Comparison of ENCODE assay signal across 8 cellular contexts in the genomic region with DNA sequence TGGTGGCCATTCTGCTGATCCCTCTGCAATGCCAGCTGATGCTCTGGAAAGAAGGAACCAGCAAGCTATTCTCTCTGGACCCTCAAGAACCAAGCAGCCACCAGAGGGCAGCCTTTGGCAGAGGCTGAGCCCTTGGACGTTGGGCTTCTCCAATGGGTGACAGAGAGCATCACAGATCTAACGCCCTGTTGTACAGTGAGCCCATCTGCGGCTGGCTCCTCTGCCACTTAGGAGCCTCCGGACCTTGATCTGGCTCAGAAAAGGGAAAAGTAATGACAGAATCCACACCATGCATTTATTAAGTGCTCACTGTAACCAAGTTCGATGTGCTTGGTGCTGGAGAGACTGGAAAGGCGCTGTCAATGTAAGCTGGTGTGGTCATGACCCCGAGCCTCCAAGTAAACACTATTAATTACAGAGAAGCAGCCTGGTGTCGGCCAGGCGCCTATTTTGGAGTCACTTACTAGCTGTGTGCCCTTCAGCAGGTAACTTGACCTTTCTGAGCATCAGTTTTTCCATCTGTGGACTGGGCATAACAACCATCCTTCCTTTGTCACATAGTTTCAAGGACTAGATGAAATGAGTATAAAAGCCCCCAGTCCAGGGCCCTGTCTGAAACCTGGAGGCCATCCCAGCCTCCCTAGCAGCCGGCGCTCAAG. TPM values are rescaled to one million over a fixed set of nuclear protein-coding genes. Genes with fewer than 3 reads are reported as not detected.
DNase-seq lines count a peak whose midpoint lies in the region; ATAC-seq and TF ChIP-seq lines count a peak whose summit lies in the region.

No MANE protein-coding gene starts in this region.

- in situ Hi-C loops in transverse colon (cut with MboI; ENCODE audit: low pct_ligation_motif_present in 1 of 4, low pct_unique_long_range_greater_than_20kb in 1 of 4, low sequenced_read_pairs in 3 of 4): loop anchor here in 2 of 4 donors (10.0 kb wide), 1 partner anchor 109 kb away; no protein-coding TSS in a partner anchor

- H3K36me3 ChIP-seq in trophoblast cell (ENCODE audit: control insufficient read depth in 1 of 2, insufficient read depth in 2 of 2, low read length in 2 of 2): peaks cover 9 to 10% of the 10 kb centered on the region in 2 experiments
- peaks cover 0 to 12% (median 5%) of the 10 kb centered on the region in 4 donors for H3K36me3 ChIP-seq in transverse colon

- no CpG with 5 or more reads among the region's 11 CpGs for WGBS in trophoblast cell (ENCODE audit: extremely low coverage, insufficient coverage, insufficient read length)
- WGBS in transverse colon (ENCODE audit: low coverage in 1 of 2), 2 donors: 66% methylated on average over 11 of the region's 11 CpGs; no CpG with 5 or more reads in 1 of the 2 donors

- no peak overlapping the region for H2AFZ ChIP-seq in trophoblast cell (ENCODE audit: insufficient read depth, low read length, poor library complexity)

- no peak overlapping the region for H4K91ac ChIP-seq in trophoblast cell (ENCODE audit: low read depth, low read length)

- no peak overlapping the region for H2BK5ac ChIP-seq in trophoblast cell (ENCODE audit: low read depth, low read length, poor library complexity)

- H3K27ac Mint-ChIP-seq in activated naive CD4-positive, alpha-beta T cell treated with anti-CD3 and anti-CD28 coated beads, Interleukin-2, amount 10 ng/mL, durations not matched to agents 7 days and 5 days: peak overlapping the region; percentile 12

- H3K4ac ChIP-seq in trophoblast cell (ENCODE audit: low read depth, low read length): no peak overlapping the region

- DNase-seq in GM04503 (ENCODE audit: low read depth): peak; percentile 42
- DNase-seq in NCI-H1417 (lab: John Stamatoyannopoulos, UW): peak; percentile 76 to 89 (median 80)
- DNase-seq in SKM-1 (lab: John Stamatoyannopoulos, UW; ENCODE audit: unreplicated experiment): peak; percentile 23
- DNase-seq in activated naive CD4-positive, alpha-beta T cell treated with anti-CD3 and anti-CD28 coated beads, Interleukin-2, amount 10 ng/mL, durations not matched to agents 7 days and 5 days: peak; percentile 90
- DNase-seq in glomerular visceral epithelial cell (ENCODE audit: extremely low spot score): peak; percentile 76
- DNase-seq in trophoblast cell: peak; percentile 89 to 94
- peak; percentile 90 for DNase-seq in transverse colon

- no peaks in the 10 kb centered on the region for H3K79me2 ChIP-seq in trophoblast cell (ENCODE audit: control insufficient read depth, insufficient read depth, low read length, poor library complexity)

- ATAC-seq in GM21723 (IDR thresholded peaks at IDR 0.05; ENCODE audit: unreplicated experiment): no peak

- TF ChIP-seq EP300 in transverse colon (IDR thresholded peaks at IDR 0.05; ENCODE audit: low read depth): no peak

- H3K27me3 ChIP-seq in trophoblast cell (ENCODE audit: insufficient read depth, low read length) (no peaks in the 10 kb centered on the region), transverse colon (no peaks in the 10 kb centered on the region)

- no peak overlapping the region for H3K14ac ChIP-seq in trophoblast cell (ENCODE audit: low read length)

- H3K4me3 Mint-ChIP-seq in activated naive CD4-positive, alpha-beta T cell treated with anti-CD3 and anti-CD28 coated beads, Interleukin-2, amount 10 ng/mL, durations not matched to agents 7 days and 5 days: no peak overlapping the region

- H4K12ac ChIP-seq in trophoblast cell (ENCODE audit: low read depth, low read length): no peak overlapping the region

- H3K4me1 ChIP-seq in trophoblast cell (ENCODE audit: control insufficient read depth in 1 of 2, insufficient read depth in 2 of 2, low read length in 2 of 2) (peaks cover 2 to 6% of the 10 kb centered on the region in 2 experiments), transverse colon (peaks cover 12 to 43% (median 25%) of the 10 kb centered on the region in 4 donors)

- no peaks in the 10 kb centered on the region for H3K79me1 ChIP-seq in trophoblast cell (ENCODE audit: low read length)

- H3K23ac ChIP-seq in trophoblast cell (ENCODE audit: low read length): no peak overlapping the region

- no peak overlapping the region for H3K9ac ChIP-seq in trophoblast cell (ENCODE audit: low read length)

- H3K18ac ChIP-seq in trophoblast cell (ENCODE audit: low read length): no peak overlapping the region

- no peak overlapping the region for H2BK120ac ChIP-seq in trophoblast cell (ENCODE audit: insufficient read depth, low read length, poor library complexity)

- H3K9me3 ChIP-seq in trophoblast cell (ENCODE audit: insufficient read depth, low read depth, low read length) (no peaks in the 10 kb centered on the region), transverse colon (no peaks in the 10 kb centered on the region)

- no peak overlapping the region for H3K4me2 ChIP-seq in trophoblast cell (ENCODE audit: low read length)

- H3K36me3 Mint-ChIP-seq in activated naive CD4-positive, alpha-beta T cell treated with anti-CD3 and anti-CD28 coated beads, Interleukin-2, amount 10 ng/mL, durations not matched to agents 7 days and 5 days: peaks cover 62% of the 10 kb centered on the region

- H3K27me3 Mint-ChIP-seq in activated naive CD4-positive, alpha-beta T cell treated with anti-CD3 and anti-CD28 coated beads, Interleukin-2, amount 10 ng/mL, durations not matched to agents 7 days and 5 days: no peaks in the 10 kb centered on the region

- H3K27ac ChIP-seq in trophoblast cell (ENCODE audit: low read depth, low read length) (no peak overlapping the region), transverse colon (peak overlapping the region; percentile 49 to 88 (median 84))

- no peak overlapping the region for H2BK12ac ChIP-seq in trophoblast cell (ENCODE audit: low read length)

- no peaks in the 10 kb centered on the region for H3K9me3 Mint-ChIP-seq in activated naive CD4-positive, alpha-beta T cell treated with anti-CD3 and anti-CD28 coated beads, Interleukin-2, amount 10 ng/mL, durations not matched to agents 7 days and 5 days

- H3K4me3 ChIP-seq in trophoblast cell (ENCODE audit: low read depth, low read length) (no peak overlapping the region), transverse colon (no peak overlapping the region)

- TF ChIP-seq CTCF in transverse colon (IDR thresholded peaks at IDR 0.05): peak; percentile 78 to 86 (median 80)

- CTCF ChIA-PET in activated naive CD4-positive, alpha-beta T cell treated with anti-CD3 and anti-CD28 coated beads, Interleukin-2, amount 10 ng/mL, durations not matched to agents 7 days and 5 days (lab: Charles Lee): interaction anchor here (0.5 to 7.8 kb wide), 22 partner anchors 9 to 114 kb away, joined by 3 to 122 read pairs (median 6); no protein-coding TSS in a partner anchor

- no peak for TF ChIP-seq POLR2A in transverse colon (IDR thresholded peaks at IDR 0.05)

- peaks cover 36% of the 10 kb centered on the region for H3K4me1 Mint-ChIP-seq in activated naive CD4-positive, alpha-beta T cell treated with anti-CD3 and anti-CD28 coated beads, Interleukin-2, amount 10 ng/mL, durations not matched to agents 7 days and 5 days

- H2AK5ac ChIP-seq in trophoblast cell (ENCODE audit: low read length): no peak overlapping the region

- intact Hi-C loops in transverse colon (cut with DNase I; ENCODE audit: low total_unique reads): loop anchor here (1.0 to 5.0 kb wide), 2 partner anchors 92 to 113 kb away; no protein-coding TSS in a partner anchor

- H4K8ac ChIP-seq in trophoblast cell (ENCODE audit: low read depth, low read length): no peak overlapping the region

RNA-seq across cellular contexts. Expression of gene ECE1, which starts 34.9 kb away (rescaled TPM):
- polyA plus RNA-seq in trophoblast cell (2013): 50.0 and 52.3 TPM in 2 replicates
- 100 to 1,000 TPM in 3 of 4 donors, 10 to 100 TPM in 1; 55.9 to 149 (median 112) TPM for total RNA-seq in transverse colon

Comparison
In these comparisons a context has a peak if more than half of its experiments do, and no peak if none do; other contexts are left out.
1. DNase-seq: peak in every context shown above with its lines; median percentile 92 in trophoblast cell; 90 in activated naive CD4-positive, alpha-beta T cell treated with anti-CD3 and anti-CD28 coated beads, Interleukin-2, amount 10 ng/mL, durations not matched to agents 7 days and 5 days; 90 in transverse colon; 80 in NCI-H1417; 76 in glomerular visceral epithelial cell; 42 in GM04503; 23 in SKM-1.